ENCODE assay signal across 12 cellular contexts in genomic region chr11:7538466-7539454, GRCh38. TPM values are rescaled to one million over a fixed set of nuclear protein-coding genes. Genes with fewer than 3 reads are reported as not detected.
DNase-seq lines count a peak whose midpoint lies in the region; ATAC-seq and TF ChIP-seq lines count a peak whose summit lies in the region.
"Had no signal": no experiment of that assay in that cellular context is flagged by ENCODE, and none has a peak within 500 bp of the region (broad histone marks: within the 10 kb centered on the region; RNA-seq: fewer than 3 reads in every experiment).

No MANE protein-coding gene starts in this region.

- no peak for DNase-seq in activated naive CD8-positive, alpha-beta T cell treated with anti-CD3 and anti-CD28 coated beads, Interleukin-2, amount 50 U/mL, for 24 hours
- no peak for DNase-seq in activated CD4-positive, alpha-beta memory T cell treated with anti-CD3 and anti-CD28 coated beads for 36 hours
- DNase-seq in mesenchymal stem cell (no peak), thyroid gland (peak in 1 of 2 donors; percentile 20), COR-L47 (lab: John Stamatoyannopoulos, UW) (no peak), midbrain (lab: John Stamatoyannopoulos, UW) (no peak)
- DNase-seq: AML-193, DND-41, SHP77 treated with DMSO at 0.1 percent for 48 hours had no signal

- no peak overlapping the region for H3K4ac ChIP-seq in mesenchymal stem cell (ENCODE audit: low read depth in 1 of 2, low read length in 2 of 2)

- peak overlapping the region; percentile 18 for H3K27ac Mint-ChIP-seq in activated naive CD8-positive, alpha-beta T cell
- no peak overlapping the region for H3K27ac Mint-ChIP-seq in activated naive CD8-positive, alpha-beta T cell treated with anti-CD3 and anti-CD28 coated beads, Interleukin-2, amount 50 U/mL, for 24 hours
- H3K27ac Mint-ChIP-seq in activated CD4-positive, alpha-beta memory T cell treated with anti-CD3 and anti-CD28 coated beads for 36 hours: no peak overlapping the region

- H3K4me1 Mint-ChIP-seq in activated naive CD8-positive, alpha-beta T cell (ENCODE audit: low read depth): peaks cover 80% of the 10 kb centered on the region
- peaks cover 35% of the 10 kb centered on the region for H3K4me1 Mint-ChIP-seq in activated naive CD8-positive, alpha-beta T cell treated with anti-CD3 and anti-CD28 coated beads, Interleukin-2, amount 50 U/mL, for 24 hours
- H3K4me1 Mint-ChIP-seq in activated CD4-positive, alpha-beta memory T cell treated with anti-CD3 and anti-CD28 coated beads for 36 hours (ENCODE audit: low read depth): peaks cover 47% of the 10 kb centered on the region

- H3K36me3 ChIP-seq in mesenchymal stem cell (ENCODE audit: control insufficient read depth in 1 of 2, insufficient read depth in 2 of 2, low read depth in 1 of 2, low read length in 2 of 2) (no peaks in the 10 kb centered on the region), thyroid gland (no peaks in the 10 kb centered on the region)

- no peak overlapping the region for H4K8ac ChIP-seq in mesenchymal stem cell (ENCODE audit: low read length)

- POLR2A ChIA-PET in activated CD4-positive, alpha-beta memory T cell treated with anti-CD3 and anti-CD28 coated beads for 36 hours (lab: Charles Lee): no interaction called here

- CTCF ChIA-PET in activated CD4-positive, alpha-beta memory T cell treated with anti-CD3 and anti-CD28 coated beads for 36 hours (lab: Charles Lee): interaction anchor here (1.7 to 3.9 kb wide), 3 partner anchors 17 to 119 kb away, joined by 4 to 33 read pairs (median 7); partner anchors contain the start of gene PPFIBP2

- no peak overlapping the region for H3K4me2 ChIP-seq in mesenchymal stem cell (ENCODE audit: low read length, poor library complexity, severe bottlenecking)

- intact Hi-C loops in activated CD4-positive, alpha-beta memory T cell treated with anti-CD3 and anti-CD28 coated beads for 36 hours (cut with micrococcal nuclease): loop anchor here (2.0 kb wide), 1 partner anchor 26 kb away; the partner anchor contains the start of gene PPFIBP2
- intact Hi-C loops in thyroid gland (cut with DNase I): no loop called here

- no peak for ATAC-seq in activated naive CD8-positive, alpha-beta T cell treated with anti-CD3 and anti-CD28 coated beads, Interleukin-2, amount 50 U/mL, for 24 hours
- no peak for ATAC-seq in GM19395 (IDR thresholded peaks at IDR 0.05; ENCODE audit: unreplicated experiment)

- no peaks in the 10 kb centered on the region for H3K9me3 Mint-ChIP-seq in activated naive CD8-positive, alpha-beta T cell (ENCODE audit: low read depth)
- no peaks in the 10 kb centered on the region for H3K9me3 Mint-ChIP-seq in activated naive CD8-positive, alpha-beta T cell treated with anti-CD3 and anti-CD28 coated beads, Interleukin-2, amount 50 U/mL, for 24 hours
- H3K9me3 Mint-ChIP-seq in activated CD4-positive, alpha-beta memory T cell treated with anti-CD3 and anti-CD28 coated beads for 36 hours: no peaks in the 10 kb centered on the region

- no peak overlapping the region for H2AFZ ChIP-seq in mesenchymal stem cell (ENCODE audit: low read depth, low read length)

- H3K4me3 ChIP-seq in mesenchymal stem cell (ENCODE audit: insufficient read depth in 1 of 2, low read depth in 1 of 2, low read length in 2 of 2): peak overlapping the region in 1 of 2 experiments; percentile 63
- H3K4me3 ChIP-seq in thyroid gland (replicated peaks in 1 of 3): no peak overlapping the region
- H3K4me3 ChIP-seq: lung had no signal

- H3K23ac ChIP-seq in mesenchymal stem cell (ENCODE audit: low read length in 2 of 2): no peak overlapping the region

- TF ChIP-seq CTCF in thyroid gland (IDR thresholded peaks at IDR 0.05): no peak

- peaks cover 2% of the 10 kb centered on the region for H3K36me3 Mint-ChIP-seq in activated naive CD8-positive, alpha-beta T cell
- H3K36me3 Mint-ChIP-seq in activated naive CD8-positive, alpha-beta T cell treated with anti-CD3 and anti-CD28 coated beads, Interleukin-2, amount 50 U/mL, for 24 hours (ENCODE audit: low read depth): no peaks in the 10 kb centered on the region
- H3K36me3 Mint-ChIP-seq in activated CD4-positive, alpha-beta memory T cell treated with anti-CD3 and anti-CD28 coated beads for 36 hours: no peaks in the 10 kb centered on the region

- no peak overlapping the region for H2BK12ac ChIP-seq in mesenchymal stem cell (ENCODE audit: low read length in 2 of 2)

- WGBS in mesenchymal stem cell: 80% methylated on average over 12 of the region's 12 CpGs
- WGBS in thyroid gland, 2 donors: 52 to 61% methylated on average over 12 of the region's 12 CpGs

- peak overlapping the region; percentile 40 for H3K9ac ChIP-seq in mesenchymal stem cell (ENCODE audit: low read length)

- no peaks in the 10 kb centered on the region for H3K27me3 Mint-ChIP-seq in activated naive CD8-positive, alpha-beta T cell
- peaks cover 1% of the 10 kb centered on the region for H3K27me3 Mint-ChIP-seq in activated naive CD8-positive, alpha-beta T cell treated with anti-CD3 and anti-CD28 coated beads, Interleukin-2, amount 50 U/mL, for 24 hours
- H3K27me3 Mint-ChIP-seq in activated CD4-positive, alpha-beta memory T cell treated with anti-CD3 and anti-CD28 coated beads for 36 hours: no peaks in the 10 kb centered on the region

- H4K91ac ChIP-seq in mesenchymal stem cell (ENCODE audit: low read length): no peak overlapping the region

- peaks cover 0 to 44% of the 10 kb centered on the region in 2 experiments for H3K27me3 ChIP-seq in mesenchymal stem cell (ENCODE audit: control insufficient read depth in 1 of 2, insufficient read depth in 1 of 2, low read length in 2 of 2)
- H3K27me3 ChIP-seq in thyroid gland: no peaks in the 10 kb centered on the region

- no peaks in the 10 kb centered on the region for H3K9me3 ChIP-seq in mesenchymal stem cell (ENCODE audit: control insufficient read depth, low read length)
- H3K9me3 ChIP-seq in thyroid gland: no peaks in the 10 kb centered on the region

- no peak overlapping the region for H2BK120ac ChIP-seq in mesenchymal stem cell (ENCODE audit: low read depth, low read length)

- H2BK5ac ChIP-seq in mesenchymal stem cell (ENCODE audit: low read depth, low read length, poor library complexity, severe bottlenecking): no peak overlapping the region

- H3K18ac ChIP-seq in mesenchymal stem cell (ENCODE audit: low read depth in 1 of 2, low read length in 2 of 2): no peak overlapping the region

- H3K14ac ChIP-seq in mesenchymal stem cell (ENCODE audit: low read length in 2 of 2): no peak overlapping the region

- no peak overlapping the region for H3K27ac ChIP-seq in mesenchymal stem cell (ENCODE audit: low read length, poor library complexity, severe bottlenecking)
- H3K27ac ChIP-seq in thyroid gland: peak overlapping the region; percentile 79 to 85 (median 79)

- no peaks in the 10 kb centered on the region for H3K79me1 ChIP-seq in mesenchymal stem cell (replicated peaks; ENCODE audit: low read length, poor library complexity, severe bottlenecking)

- peak overlapping the region; percentile 51 for H3K4me3 Mint-ChIP-seq in activated naive CD8-positive, alpha-beta T cell
- no peak overlapping the region for H3K4me3 Mint-ChIP-seq in activated naive CD8-positive, alpha-beta T cell treated with anti-CD3 and anti-CD28 coated beads, Interleukin-2, amount 50 U/mL, for 24 hours
- H3K4me3 Mint-ChIP-seq in activated CD4-positive, alpha-beta memory T cell treated with anti-CD3 and anti-CD28 coated beads for 36 hours: peak overlapping the region; percentile 3

- H2BK15ac ChIP-seq in mesenchymal stem cell (ENCODE audit: low read depth, poor library complexity, severe bottlenecking): no peak overlapping the region

- no peak overlapping the region for H2AK5ac ChIP-seq in mesenchymal stem cell (ENCODE audit: low read length, severe bottlenecking)

- no peaks in the 10 kb centered on the region for H3K4me1 ChIP-seq in mesenchymal stem cell (ENCODE audit: control insufficient read depth, insufficient read depth, low read depth, low read length)
- H3K4me1 ChIP-seq in thyroid gland: peaks cover 70 to 87% of the 10 kb centered on the region in 2 donors

- peak in 1 of 2 donors; percentile 27 for TF ChIP-seq POLR2A in thyroid gland (IDR thresholded peaks at IDR 0.05)

RNA-seq across cellular contexts. Expression of gene PPFIBP2, which starts 25.0 kb away (rescaled TPM):
- total RNA-seq in activated CD4-positive, alpha-beta memory T cell treated with anti-CD3 and anti-CD28 coated beads for 36 hours: 1 to 10 TPM; 8.8 to 9.2 TPM
- 8.9 TPM for polyA plus RNA-seq in mesenchymal stem cell (2013, experiment 1 of 2)
- 9.6 TPM for polyA plus RNA-seq in mesenchymal stem cell (2013, experiment 2 of 2)
- total RNA-seq in thyroid gland: 10 to 100 TPM; 64.3 to 91.9 (median 71.6) TPM

RNA-seq across cellular contexts. Expression of gene OLFML1, which starts 53.5 kb away (rescaled TPM):
- not detected for total RNA-seq in activated CD4-positive, alpha-beta memory T cell treated with anti-CD3 and anti-CD28 coated beads for 36 hours
- 1.3 TPM for polyA plus RNA-seq in mesenchymal stem cell (2013, experiment 1 of 2)
- 1.2 TPM for polyA plus RNA-seq in mesenchymal stem cell (2013, experiment 2 of 2)
- 10 to 100 TPM in 1 of 4 donors, 1 to 10 TPM in 3; 2.7 to 11.0 (median 5.8) TPM for total RNA-seq in thyroid gland

Comparison
In these comparisons a context has a peak if more than half of its experiments do, and no peak if none do; other contexts are left out.
1. RNA of gene PPFIBP2, which starts 25.0 kb away (total RNA-seq): 64.3 to 91.9 TPM in thyroid gland; 8.8 to 9.2 TPM in activated CD4-positive, alpha-beta memory T cell treated with anti-CD3 and anti-CD28 coated beads for 36 hours; every median in the first group is over 4 times any median in the second.